ENCODE assay signal across 8 cellular contexts in genomic region chr3:123660900-123661299, GRCh38.
DNase-seq lines count a peak whose midpoint lies in the region; ATAC-seq and TF ChIP-seq lines count a peak whose summit lies in the region.

No MANE protein-coding gene starts in this region.

- H3K4me3 ChIP-seq in adrenal gland (no peak overlapping the region), heart left ventricle (peak overlapping the region in 3 of 12 donors; percentile 5 to 10 (median 7))

- H3K27ac ChIP-seq in adrenal gland = peak overlapping the region in 3 of 5 donors; percentile 24 to 73 (median 60)
- H3K27ac ChIP-seq in heart left ventricle = peak overlapping the region in 11 of 12 donors; percentile 46 to 84 (median 58)

- intact Hi-C loops in adrenal gland (cut with DNase I) = no loop called here
- intact Hi-C loops in heart left ventricle (cut with DNase I) = loop anchor here in 1 of 10 donors (2.0 kb wide), 1 partner anchor 34 kb away; no protein-coding TSS in a partner anchor

- H3K9me3 ChIP-seq in adrenal gland (replicated peaks in 1 of 3) (no peaks in the 10 kb centered on the region), heart left ventricle (no peaks in the 10 kb centered on the region)

- ATAC-seq in heart left ventricle = peak; percentile 85 to 94 (median 90)
- no peak for ATAC-seq in GM18861 (IDR thresholded peaks at IDR 0.05; ENCODE audit: unreplicated experiment)

- 6 to 11% (median 8%) methylated on average over 9 of the region's 9 CpGs for WGBS in adrenal gland, 4 donors
- 2 to 9% (median 3%) methylated on average over 9 of the region's 9 CpGs for WGBS in heart left ventricle, 4 donors

- TF ChIP-seq CTCF in adrenal gland (IDR thresholded peaks at IDR 0.05) (no peak), heart left ventricle (IDR thresholded peaks at IDR 0.05) (no peak)

- H3K36me3 ChIP-seq in adrenal gland (replicated peaks in 1 of 2) (peaks cover 0 to 15% of the 10 kb centered on the region in 2 donors), heart left ventricle (peaks cover 0 to 11% (median 0%) of the 10 kb centered on the region in 9 donors)

- H3K4me1 ChIP-seq in adrenal gland (replicated peaks in 1 of 2) (peaks cover 41 to 45% of the 10 kb centered on the region in 2 donors), heart left ventricle (peaks cover 25 to 64% (median 48%) of the 10 kb centered on the region in 12 donors)

- H3K27me3 ChIP-seq in adrenal gland (no peaks in the 10 kb centered on the region), heart left ventricle (no peaks in the 10 kb centered on the region)

- TF ChIP-seq POLR2A in adrenal gland (IDR thresholded peaks at IDR 0.05) = peak in 1 of 2 donors; percentile 50
- no peak for TF ChIP-seq POLR2A in heart left ventricle (IDR thresholded peaks at IDR 0.05)

- DNase-seq in Daoy (ENCODE audit: low read depth) (peak; percentile 74), adrenal gland (peak; percentile 87 to 97 (median 93)), heart left ventricle (peak; percentile 92 to 95 (median 94)), pulmonary artery endothelial cell (ENCODE audit: low read depth, low spot score) (peak; percentile 75), SW480 (ENCODE audit: low spot score) (no peak), COLO668 (lab: John Stamatoyannopoulos, UW; ENCODE audit: unreplicated experiment) (no peak), SW 1271 (lab: John Stamatoyannopoulos, UW) (no peak)

Comparison
In these comparisons a context has a peak if more than half of its experiments do, and no peak if none do; other contexts are left out.
1. DNase-seq: peak in Daoy (single experiment), adrenal gland (7 of 7), heart left ventricle (5 of 5) and pulmonary artery endothelial cell (single experiment); none in SW480 (single experiment), COLO668 (single experiment) and SW 1271 (0 of 2).